Comparison of ENCODE assay signal across 19 cellular contexts in genomic region chr2:101679037-101679726, GRCh38. TPM values are rescaled to one million over a fixed set of nuclear protein-coding genes. Genes with fewer than 3 reads are reported as not detected.
A peak's percentile ranks its signal among the peaks of the same experiment; 100 is the strongest.
DNase-seq lines count a peak whose midpoint lies in the region; ATAC-seq and TF ChIP-seq lines count a peak whose summit lies in the region.
"Had no signal": no experiment of that assay in that cellular context is flagged by ENCODE, and none has a peak within 500 bp of the region (broad histone marks: within the 10 kb centered on the region; RNA-seq: fewer than 3 reads in every experiment).

No MANE protein-coding gene starts in this region.

- H3K27me3 Mint-ChIP-seq in HFFc6 (ENCODE audit: insufficient read depth): peaks cover 7% of the 10 kb centered on the region; the same call in 1 of the 2 replicates
- H3K27me3 Mint-ChIP-seq: activated CD4-positive, alpha-beta T cell treated with anti-CD3 and anti-CD28 coated beads, Interleukin-2, amount 10 ng/mL, durations not matched to agents 7 days and 5 days had no signal

- TF ChIP-seq CTCF in AG10803 (conservative IDR thresholded peaks at IDR 0.05; ENCODE audit: low read length) (no peak), HFFc6 (IDR thresholded peaks at IDR 0.05) (no peak), astrocyte of the spinal cord (IDR thresholded peaks at IDR 0.05; ENCODE audit: low read depth, low read length) (no peak), suprapubic skin (IDR thresholded peaks at IDR 0.05) (no peak)

- no peaks in the 10 kb centered on the region for H3K36me3 Mint-ChIP-seq in HFFc6 (ENCODE audit: low read depth)
- H3K36me3 Mint-ChIP-seq: stimulated activated effector memory CD8-positive, alpha-beta T cell treated with anti-CD3 and anti-CD28 coated beads, Interleukin-12 subunit alpha, Interleukin-12 subunit beta, amount 100 ng/mL, for 72 hours had no signal

- no peaks in the 10 kb centered on the region for H3K27me3 ChIP-seq in suprapubic skin
- H3K27me3 ChIP-seq: uterus had no signal

- H3K9me3 ChIP-seq in suprapubic skin: no peaks in the 10 kb centered on the region
- H3K9me3 ChIP-seq: psoas muscle, uterus had no signal

- no peaks in the 10 kb centered on the region for H3K4me1 ChIP-seq in suprapubic skin
- H3K4me1 ChIP-seq: psoas muscle, uterus had no signal

- in situ Hi-C loops in astrocyte of the spinal cord (cut with HindIII; ENCODE audit: low sequenced_read_pairs): no loop called here
- in situ Hi-C loops in ACHN (cut with HindIII; ENCODE audit: low pct_ligation_motif_present, low pct_unique_long_range_greater_than_20kb, low sequenced_read_pairs): no loop called here

- no peaks in the 10 kb centered on the region for H3K9me3 Mint-ChIP-seq in HFFc6
- H3K9me3 Mint-ChIP-seq: stimulated activated effector memory CD8-positive, alpha-beta T cell treated with anti-CD3 and anti-CD28 coated beads, Interleukin-12 subunit alpha, Interleukin-12 subunit beta, amount 100 ng/mL, for 72 hours had no signal

- no peak overlapping the region for H3K27ac ChIP-seq in suprapubic skin
- H3K27ac ChIP-seq: C4-2B, psoas muscle, uterus had no signal

- 0 out of 2 replicates have a peak overlapping the region, but pooled peaks have one; percentile 18 for H3K27ac Mint-ChIP-seq in HFFc6
- H3K27ac Mint-ChIP-seq: activated CD4-positive, alpha-beta T cell treated with anti-CD3 and anti-CD28 coated beads, Interleukin-2, amount 10 ng/mL, durations not matched to agents 7 days and 5 days; stimulated activated effector memory CD8-positive, alpha-beta T cell treated with anti-CD3 and anti-CD28 coated beads, Interleukin-12 subunit alpha, Interleukin-12 subunit beta, amount 100 ng/mL, for 72 hours had no signal

- no peak for ATAC-seq in HG03354 (IDR thresholded peaks at IDR 0.05; ENCODE audit: poor library complexity, severe bottlenecking, unreplicated experiment)
- ATAC-seq: psoas muscle had no signal

- WGBS in suprapubic skin: 83% methylated on average over 8 of the region's 8 CpGs

- no peak for TF ChIP-seq EP300 in suprapubic skin (IDR thresholded peaks at IDR 0.05)

- H3K4me1 Mint-ChIP-seq in HFFc6 (ENCODE audit: low read depth): peaks cover 28% of the 10 kb centered on the region
- H3K4me1 Mint-ChIP-seq: stimulated activated effector memory CD8-positive, alpha-beta T cell treated with anti-CD3 and anti-CD28 coated beads, Interleukin-12 subunit alpha, Interleukin-12 subunit beta, amount 100 ng/mL, for 72 hours had no signal

- DNase-seq in AG10803 (ENCODE audit: low read depth): peak; percentile 81
- peak; percentile 64 for DNase-seq in HFFc6
- peak; percentile 86 for DNase-seq in astrocyte of the spinal cord (ENCODE audit: low read depth, low spot score)
- DNase-seq in medulla oblongata (ENCODE audit: extremely low spot score): peak; percentile 29
- no peak for DNase-seq in suprapubic skin (ENCODE audit: low spot score in 2 of 2)
- no peak for DNase-seq in stimulated activated CD4-positive, alpha-beta T cell treated with anti-CD3 and anti-CD28 coated beads, Interleukin-4, amount 100 ng/mL, for 24 hours
- no peak for DNase-seq in ACHN
- DNase-seq: activated CD4-positive, alpha-beta T cell treated with anti-CD3 and anti-CD28 coated beads, Interleukin-2, amount 10 ng/mL, durations not matched to agents 7 days and 5 days; activated T-cell treated with anti-CD3 and anti-CD28 coated beads, Interleukin-2, amount 50 U/mL, for 48 hours; aorta; GOT3; NCI-H1092 treated with DMSO at 0.1 percent for 48 hours; psoas muscle; RPMI8226; stimulated activated CD4-positive, alpha-beta T cell treated with anti-CD3 and anti-CD28 coated beads, Interleukin-4, amount 100 ng/mL, for 1 hour; uterus had no signal

- no peaks in the 10 kb centered on the region for H3K36me3 ChIP-seq in suprapubic skin
- H3K36me3 ChIP-seq: uterus had no signal

- TF ChIP-seq POLR2A in suprapubic skin (IDR thresholded peaks at IDR 0.05): no peak

- H3K4me3 ChIP-seq in AG10803 (ENCODE audit: low read length): no peak overlapping the region
- no peak overlapping the region for H3K4me3 ChIP-seq in astrocyte of the spinal cord (ENCODE audit: low read depth, low read length)
- no peak overlapping the region for H3K4me3 ChIP-seq in suprapubic skin
- H3K4me3 ChIP-seq: psoas muscle, uterus had no signal

- no peak overlapping the region for H3K4me3 Mint-ChIP-seq in HFFc6
- H3K4me3 Mint-ChIP-seq: activated CD4-positive, alpha-beta T cell treated with anti-CD3 and anti-CD28 coated beads, Interleukin-2, amount 10 ng/mL, durations not matched to agents 7 days and 5 days; stimulated activated effector memory CD8-positive, alpha-beta T cell treated with anti-CD3 and anti-CD28 coated beads, Interleukin-12 subunit alpha, Interleukin-12 subunit beta, amount 100 ng/mL, for 72 hours had no signal

RNA-seq across cellular contexts. Expression of gene MAP4K4, which starts 18.3 kb away (rescaled TPM):
- total RNA-seq in HFFc6 (2021; fragmentation: NEBNext Ultra II Directional; extraction: Animal tissue kit (Norgen Biotek cat#: 25700)): 100 to 1,000 TPM; 103 to 124 (median 121) TPM
- 10 to 100 TPM; 29.6 to 56.6 (median 38.2) TPM for total RNA-seq in suprapubic skin

Comparison
In these comparisons a context has a peak if more than half of its experiments do, and no peak if none do; other contexts are left out.
1. DNase-seq: peak in AG10803 (single experiment), HFFc6 (single experiment), astrocyte of the spinal cord (single experiment) and medulla oblongata (single experiment); none in suprapubic skin (0 of 2), stimulated activated CD4-positive, alpha-beta T cell treated with anti-CD3 and anti-CD28 coated beads, Interleukin-4, amount 100 ng/mL, for 24 hours (single experiment) and ACHN (single experiment).